Comparison of ENCODE assay signal across 8 cellular contexts in genomic region chr17:59893617-59894100, GRCh38. TPM values are rescaled to one million over a fixed set of nuclear protein-coding genes. Genes with fewer than 3 reads are reported as not detected.
DNase-seq lines count a peak whose midpoint lies in the region; ATAC-seq and TF ChIP-seq lines count a peak whose summit lies in the region.

No MANE protein-coding gene starts in this region.

- H3K36me3 Mint-ChIP-seq in central memory CD8-positive, alpha-beta T cell (ENCODE audit: insufficient read depth), result peaks cover 23% of the 10 kb centered on the region

- H3K27me3 ChIP-seq in OCI-LY3 (ENCODE audit: low read depth, low read length) (peaks cover 4% of the 10 kb centered on the region; the same call in 1 of the 2 replicates), transverse colon (no peaks in the 10 kb centered on the region)

- ATAC-seq in GM21515 (IDR thresholded peaks at IDR 0.05; ENCODE audit: unreplicated experiment) (peak; percentile 11), GM18502 (IDR thresholded peaks at IDR 0.05; ENCODE audit: poor library complexity, unreplicated experiment) (no peak)
- peak; percentile 35 for ATAC-seq in central memory CD8-positive, alpha-beta T cell (replicated peaks; ENCODE audit: extremely low read depth, poor library complexity, severe bottlenecking)

- TF ChIP-seq POLR2A in lower leg skin (IDR thresholded peaks at IDR 0.05) (no peak), transverse colon (IDR thresholded peaks at IDR 0.05) (no peak)

- H3K4me3 ChIP-seq in OCI-LY3 (ENCODE audit: low read length) (peak overlapping the region; percentile 86), lower leg skin (ENCODE audit: low read depth, poor library complexity, severe bottlenecking) (peak overlapping the region; percentile 98), transverse colon (peak overlapping the region; percentile 87 to 99 (median 97))

- 1 to 2% methylated on average over 15 to 16 of the region's 16 CpGs for WGBS in lower leg skin, 2 donors
- WGBS in transverse colon (ENCODE audit: low coverage in 1 of 2), 2 donors, result 0 to 1% methylated on average over 3 to 14 of the region's 16 CpGs

- peaks cover 71% of the 10 kb centered on the region for H3K79me2 ChIP-seq in OCI-LY3 (ENCODE audit: low read length)

- peaks cover 47% of the 10 kb centered on the region for H3K4me1 Mint-ChIP-seq in central memory CD8-positive, alpha-beta T cell

- no peaks in the 10 kb centered on the region for H3K9me3 Mint-ChIP-seq in central memory CD8-positive, alpha-beta T cell

- H3K4me2 ChIP-seq in OCI-LY3 (ENCODE audit: low read length), result peak overlapping the region; percentile 90

- TF ChIP-seq EP300 in transverse colon (IDR thresholded peaks at IDR 0.05; ENCODE audit: low read depth), result no peak

- intact Hi-C loops in lower leg skin (cut with DNase I; ENCODE audit: low total_unique reads) (no loop called here), transverse colon (cut with DNase I; ENCODE audit: low total_unique reads) (no loop called here)

- TF ChIP-seq CTCF in OCI-LY3 (IDR thresholded peaks at IDR 0.05; ENCODE audit: low read depth, low read length) (no peak), lower leg skin (IDR thresholded peaks at IDR 0.05) (no peak), transverse colon (IDR thresholded peaks at IDR 0.05) (no peak)

- in situ Hi-C loops in transverse colon (cut with MboI; ENCODE audit: low pct_ligation_motif_present in 1 of 4, low pct_unique_long_range_greater_than_20kb in 1 of 4, low sequenced_read_pairs in 3 of 4), result no loop called here

- peak overlapping the region; percentile 88 for H3K9ac ChIP-seq in OCI-LY3 (ENCODE audit: low read length)

- H3K9me3 ChIP-seq in OCI-LY3 (ENCODE audit: insufficient read depth, low read length) (no peaks in the 10 kb centered on the region), transverse colon (no peaks in the 10 kb centered on the region)

- H3K36me3 ChIP-seq in OCI-LY3 (replicated peaks; ENCODE audit: low read depth, low read length) (no peaks in the 10 kb centered on the region), transverse colon (no peaks in the 10 kb centered on the region)

- peaks cover 10% of the 10 kb centered on the region for H3K4me1 ChIP-seq in OCI-LY3 (ENCODE audit: low read length)
- peaks cover 13 to 28% (median 25%) of the 10 kb centered on the region in 4 donors for H3K4me1 ChIP-seq in transverse colon

- H3K27me3 Mint-ChIP-seq in central memory CD8-positive, alpha-beta T cell, result no peaks in the 10 kb centered on the region

- H3K27ac ChIP-seq in OCI-LY3 (ENCODE audit: low read length), result peak overlapping the region; percentile 60
- H3K27ac ChIP-seq in transverse colon, result peak overlapping the region; percentile 93 to 96 (median 94)

- peak overlapping the region; percentile 54; the same call in 1 of the 2 replicates for H2AFZ ChIP-seq in OCI-LY3 (ENCODE audit: low read depth, low read length)

- peak; percentile 8 for DNase-seq in CMK (ENCODE audit: low read depth)
- no peak for DNase-seq in central memory CD8-positive, alpha-beta T cell (ENCODE audit: low spot score in 2 of 2)
- DNase-seq in lower leg skin (ENCODE audit: low spot score in 2 of 2), result no peak
- DNase-seq in transverse colon, result no peak
- DNase-seq in HK-2 (ENCODE audit: unreplicated experiment), result no peak

- peak overlapping the region; percentile 100 for H3K4me3 Mint-ChIP-seq in central memory CD8-positive, alpha-beta T cell

- H4K20me1 ChIP-seq in OCI-LY3 (ENCODE audit: insufficient read depth, low read length), result peaks cover 8% of the 10 kb centered on the region

- H3K27ac Mint-ChIP-seq in central memory CD8-positive, alpha-beta T cell (ENCODE audit: low read depth), result peak overlapping the region; percentile 100

RNA-seq across cellular contexts. Expression of gene RPS6KB1, which starts 0.7 kb away (rescaled TPM):
- total RNA-seq in lower leg skin (10 to 100 TPM; 21.3 to 52.5 (median 28.2) TPM), transverse colon (10 to 100 TPM; 18.3 to 51.3 (median 28.1) TPM)

RNA-seq across cellular contexts. Expression of gene TUBD1, which starts 0.9 kb away (rescaled TPM):
- total RNA-seq in lower leg skin (10 to 100 TPM in 2 of 4 donors, 1 to 10 TPM in 2; 8.2 to 22.5 (median 13.2) TPM), transverse colon (10 to 100 TPM in 1 of 4 donors, 1 to 10 TPM in 2, under 1 TPM in 1; 0.80 to 13.3 (median 4.1) TPM)
